Comparison of ENCODE assay signal across 23 cellular contexts in genomic region chr2:231900975-231901374, GRCh38. TPM values are rescaled to one million over a fixed set of nuclear protein-coding genes. Genes with fewer than 3 reads are reported as not detected.
DNase-seq lines count a peak whose midpoint lies in the region; ATAC-seq, FAIRE-seq and TF ChIP-seq lines count a peak whose summit lies in the region.
"Had no signal": no experiment of that assay in that cellular context is flagged by ENCODE, and none has a peak within 500 bp of the region (broad histone marks: within the 10 kb centered on the region; RNA-seq: fewer than 3 reads in every experiment).

No MANE protein-coding gene starts in this region.

- no peaks in the 10 kb centered on the region for H3K9me3 ChIP-seq in MM.1S (replicated peaks; ENCODE audit: insufficient read depth, low read length)
- H3K9me3 ChIP-seq in H1 (ENCODE audit: insufficient read depth in 2 of 2, low read depth in 1 of 2, low read length in 1 of 2): no peaks in the 10 kb centered on the region
- H3K9me3 ChIP-seq in neural progenitor cell (ENCODE audit: low read depth): no peaks in the 10 kb centered on the region
- H3K9me3 ChIP-seq: mucosa of descending colon, psoas muscle, suprapubic skin, vagina had no signal

- H2AFZ ChIP-seq in GM23338 (peak overlapping the region; percentile 97), MM.1S (ENCODE audit: low read length) (0 out of 2 replicates have a peak overlapping the region, but pooled peaks have one; percentile 8), H1 (ENCODE audit: low read length) (peak overlapping the region; percentile 96), neural progenitor cell (replicated peaks) (no peak overlapping the region)

- no peak overlapping the region for H3K27ac Mint-ChIP-seq in GM23338
- no peak overlapping the region for H3K27ac Mint-ChIP-seq in neural progenitor cell
- H3K27ac Mint-ChIP-seq: activated naive CD4-positive, alpha-beta T cell treated with anti-CD3 and anti-CD28 coated beads, Interleukin-2, amount 10 ng/mL, durations not matched to agents 7 days and 5 days; CD4-positive, alpha-beta T cell; immature natural killer cell had no signal

- no peak for TF ChIP-seq EP300 in H1 (IDR thresholded peaks at IDR 0.05; ENCODE audit: borderline replicate concordance in 1 of 2, low read depth in 2 of 2, low read length in 2 of 2)

- H3K36me3 ChIP-seq in GM23338 (ENCODE audit: insufficient read depth) (no peaks in the 10 kb centered on the region), MM.1S (replicated peaks; ENCODE audit: insufficient read depth, low read length) (no peaks in the 10 kb centered on the region), H1 (ENCODE audit: control insufficient read depth in 2 of 4, insufficient read depth in 4 of 4, low read length in 3 of 4) (no peaks in the 10 kb centered on the region), neural progenitor cell (no peaks in the 10 kb centered on the region)
- H3K36me3 ChIP-seq: cardiac muscle cell, suprapubic skin, vagina had no signal

- H3K23ac ChIP-seq in H1 (ENCODE audit: insufficient read length): no peak overlapping the region

- peak overlapping the region; percentile 75 for H3K4me2 ChIP-seq in GM23338
- no peak overlapping the region for H3K4me2 ChIP-seq in MM.1S (ENCODE audit: low read depth, low read length)
- peak overlapping the region; percentile 0 to 19; a peak in 2 of 4 replicates for H3K4me2 ChIP-seq in H1 (ENCODE audit: insufficient read depth in 1 of 2, low read depth in 2 of 2, low read length in 2 of 2)
- no peak overlapping the region for H3K4me2 ChIP-seq in neural progenitor cell

- no peaks in the 10 kb centered on the region for H3F3A ChIP-seq in GM23338 (replicated peaks; ENCODE audit: low read depth)
- H3F3A ChIP-seq in MM.1S (ENCODE audit: insufficient read depth, low read length): no peaks in the 10 kb centered on the region
- H3F3A ChIP-seq in neural progenitor cell (ENCODE audit: low read depth): no peaks in the 10 kb centered on the region

- peak; percentile 88 for ATAC-seq in GM23338
- no peak for ATAC-seq in GM21737 (IDR thresholded peaks at IDR 0.05; ENCODE audit: unreplicated experiment)
- ATAC-seq in HG02571 (IDR thresholded peaks at IDR 0.05; ENCODE audit: unreplicated experiment): no peak

- H3K9ac ChIP-seq in MM.1S (ENCODE audit: low read length): no peak overlapping the region
- no peak overlapping the region for H3K9ac ChIP-seq in H1 (replicated peaks in 1 of 4; ENCODE audit: extremely low read depth in 1 of 4, low read depth in 3 of 4, low read length in 3 of 4)
- H3K9ac ChIP-seq in neural progenitor cell: no peak overlapping the region

- TF ChIP-seq RAD21 in H1 (IDR thresholded peaks at IDR 0.05 in 1 of 2, conservative IDR thresholded peaks at IDR 0.05 in 1 of 2; ENCODE audit: low read depth in 2 of 2, low read length in 2 of 2): peak in 1 of 2 experiments; percentile 31; a peak in 3 of 4 replicates

- H4K20me1 ChIP-seq in GM23338 (replicated peaks; ENCODE audit: insufficient read depth) (no peaks in the 10 kb centered on the region), MM.1S (ENCODE audit: insufficient read depth, low read length) (no peaks in the 10 kb centered on the region), H1 (replicated peaks in 1 of 2; ENCODE audit: control insufficient read depth in 1 of 2, insufficient read depth in 2 of 2, low read length in 2 of 2) (peaks cover 0 to 2% of the 10 kb centered on the region in 2 experiments), neural progenitor cell (ENCODE audit: low read depth) (no peaks in the 10 kb centered on the region)

- H2BK20ac ChIP-seq in H1 (ENCODE audit: low read length): no peak overlapping the region

- no peak overlapping the region for H2BK5ac ChIP-seq in H1 (ENCODE audit: low read depth, low read length)

- no peak for TF ChIP-seq POLR2A in H1 (IDR thresholded peaks at IDR 0.05; ENCODE audit: control extremely low read depth in 1 of 2, low read depth in 2 of 2, low read length in 2 of 2)

- no peaks in the 10 kb centered on the region for H3K27me3 ChIP-seq in GM23338 (ENCODE audit: insufficient read depth)
- H3K27me3 ChIP-seq in MM.1S (replicated peaks; ENCODE audit: insufficient read depth, low read length): no peaks in the 10 kb centered on the region
- no peaks in the 10 kb centered on the region for H3K27me3 ChIP-seq in H1 (replicated peaks in 1 of 4; ENCODE audit: control insufficient read depth in 3 of 4, extremely low read depth in 1 of 4, insufficient read depth in 3 of 4, low read length in 3 of 4)
- H3K27me3 ChIP-seq in neural progenitor cell: no peaks in the 10 kb centered on the region
- H3K27me3 ChIP-seq: vagina had no signal

- H3K79me1 ChIP-seq in H1 (ENCODE audit: low read depth, low read length): no peaks in the 10 kb centered on the region

- H3K79me2 ChIP-seq in GM23338 (replicated peaks; ENCODE audit: insufficient read depth) (no peaks in the 10 kb centered on the region), MM.1S (ENCODE audit: low read length) (no peaks in the 10 kb centered on the region), H1 (ENCODE audit: control insufficient read depth in 1 of 2, insufficient read depth in 2 of 2, low read length in 2 of 2) (no peaks in the 10 kb centered on the region), neural progenitor cell (ENCODE audit: low read depth) (no peaks in the 10 kb centered on the region)

- 0 out of 2 replicates have a peak overlapping the region, but pooled peaks have one; percentile 6 for H2BK12ac ChIP-seq in H1 (ENCODE audit: low read depth, low read length)

- peaks cover 5% of the 10 kb centered on the region for H3K27me3 Mint-ChIP-seq in GM23338 (ENCODE audit: insufficient read depth, low read depth, poor library complexity)
- no peaks in the 10 kb centered on the region for H3K27me3 Mint-ChIP-seq in neural progenitor cell (ENCODE audit: insufficient read depth, low read depth)

- no peak overlapping the region for H3K4ac ChIP-seq in H1 (replicated peaks; ENCODE audit: insufficient read length, low read depth, low read length)

- 55% methylated on average over 5 of the region's 5 CpGs; no CpG with 5 or more reads in 1 of the 2 experiments for WGBS in H1 (ENCODE audit: extremely low coverage in 1 of 2, insufficient coverage in 1 of 2, insufficient read length in 1 of 2, insufficient replicate concordance in 2 of 2, low coverage in 1 of 2, low lambda C conversion rate in 2 of 2, missing lambda C conversion rate in 1 of 2), 2 experiments

- POLR2A ChIA-PET in H1 (lab: Charles Lee; ENCODE audit: partially characterized antibody): interaction anchor here (1.6 kb wide), 1 partner anchor 11 kb away, joined by 3 read pairs; no protein-coding TSS in a partner anchor

- no peaks in the 10 kb centered on the region for H3K36me3 Mint-ChIP-seq in GM23338 (ENCODE audit: low read depth)
- no peaks in the 10 kb centered on the region for H3K36me3 Mint-ChIP-seq in neural progenitor cell
- H3K36me3 Mint-ChIP-seq: activated naive CD4-positive, alpha-beta T cell treated with anti-CD3 and anti-CD28 coated beads, Interleukin-2, amount 10 ng/mL, durations not matched to agents 7 days and 5 days; immature natural killer cell had no signal

- no peak overlapping the region for H4K5ac ChIP-seq in H1 (ENCODE audit: insufficient read length, low read depth, low read length)

- H3K4me1 ChIP-seq in GM23338 (ENCODE audit: insufficient read depth) (no peaks in the 10 kb centered on the region), MM.1S (ENCODE audit: low read length) (0 out of 2 replicates have a peak, but pooled peaks cover 3% of the 10 kb centered on the region), H1 (replicated peaks in 1 of 4; ENCODE audit: control insufficient read depth in 3 of 4, insufficient read depth in 4 of 4, low read length in 3 of 4) (peaks cover 0 to 8% (median 2%) of the 10 kb centered on the region in 4 experiments; a peak in 5 of 7 replicates), neural progenitor cell (no peaks in the 10 kb centered on the region)
- H3K4me1 ChIP-seq: psoas muscle, vagina had no signal

- no peaks in the 10 kb centered on the region for H3K9me3 Mint-ChIP-seq in GM23338
- H3K9me3 Mint-ChIP-seq in neural progenitor cell: no peaks in the 10 kb centered on the region
- H3K9me3 Mint-ChIP-seq: activated naive CD4-positive, alpha-beta T cell treated with anti-CD3 and anti-CD28 coated beads, Interleukin-2, amount 10 ng/mL, durations not matched to agents 7 days and 5 days; activated T-cell treated with anti-CD3 and anti-CD28 coated beads, Interleukin-2, amount 50 U/mL, for 72 hours; CD4-positive, alpha-beta T cell; immature natural killer cell; neural crest cell had no signal

- TF ChIP-seq CTCF in GM23338 (conservative IDR thresholded peaks at IDR 0.05; ENCODE audit: low read depth in 2 of 2) (peak in 1 of 2 experiments; percentile 54; a peak in 3 of 4 replicates), MM.1S (IDR thresholded peaks at IDR 0.05; ENCODE audit: low read length) (no peak), H1 (IDR thresholded peaks at IDR 0.05; ENCODE audit: control extremely low read depth in 1 of 3, insufficient read depth in 1 of 3, low read depth in 1 of 3, low read length in 3 of 3) (peak; percentile 49 to 72 (median 58)), neural progenitor cell (IDR thresholded peaks at IDR 0.05) (no peak)

- H3K27ac ChIP-seq in GM23338 (ENCODE audit: low read depth) (no peak overlapping the region), MM.1S (ENCODE audit: low read length) (no peak overlapping the region), H1 (ENCODE audit: low read depth, low read length) (no peak overlapping the region), neural progenitor cell (no peak overlapping the region)
- H3K27ac ChIP-seq: cardiac muscle cell, psoas muscle, suprapubic skin, vagina had no signal

- H3K14ac ChIP-seq in H1 (ENCODE audit: insufficient read length): no peak overlapping the region

- no peak overlapping the region for H3K18ac ChIP-seq in H1 (ENCODE audit: extremely low read depth, low read length)

- no peak for FAIRE-seq in H1 (lab: Jason Lieb, UNC)
- FAIRE-seq: GM19239 had no signal

- no peak overlapping the region for H4K91ac ChIP-seq in H1 (replicated peaks; ENCODE audit: insufficient read length, low read length)

- CTCF ChIA-PET in H1 (lab: Charles Lee; ENCODE audit: partially characterized antibody): interaction anchor here (0.7 to 12.2 kb wide), 73 partner anchors 10 to 623 kb away, joined by 3 to 220 read pairs (median 4); partner anchors contain the start of gene NPPC

- DNase-seq in GM23338 (ENCODE audit: low spot score): peak; percentile 69
- no peak for DNase-seq in MM.1S
- peak in 1 of 2 experiments; percentile 77 for DNase-seq in H1 (ENCODE audit: low read depth in 1 of 2, low spot score in 2 of 2)
- peak; percentile 47 for DNase-seq in neural progenitor cell (ENCODE audit: low spot score)
- no peak for DNase-seq in activated T-cell treated with anti-CD3 and anti-CD28 coated beads for 4 hours
- DNase-seq: GOT3, NCI-H1694 treated with DMSO at 0.1 percent for 48 hours, NCI-H2171 treated with DMSO at 0.1 percent for 48 hours had no signal

- no peaks in the 10 kb centered on the region for H3K23me2 ChIP-seq in H1 (ENCODE audit: low read depth, low read length)

- H2AK5ac ChIP-seq in H1 (ENCODE audit: low read depth, low read length): no peak overlapping the region

- H3K4me3 ChIP-seq in GM23338 (peak overlapping the region; percentile 43; the same call in 1 of the 2 replicates), MM.1S (ENCODE audit: low read length) (no peak overlapping the region), H1 (ENCODE audit: extremely low read depth in 1 of 4, insufficient read depth in 2 of 4, low read depth in 3 of 4, low read length in 4 of 4) (peak overlapping the region in 1 of 4 experiments; percentile 29; a peak in 1 of 8 replicates), neural progenitor cell (no peak overlapping the region)
- H3K4me3 ChIP-seq: cardiac muscle cell, mucosa of descending colon, psoas muscle, suprapubic skin, vagina had no signal

- H3K56ac ChIP-seq in H1 (replicated peaks; ENCODE audit: insufficient read length, low read depth, low read length): no peak overlapping the region

- no peak overlapping the region for H2BK120ac ChIP-seq in H1 (replicated peaks; ENCODE audit: low read depth, low read length)

- H4K8ac ChIP-seq in H1 (ENCODE audit: extremely low read depth, insufficient read depth, low read length): no peak overlapping the region

- H3K9me2 ChIP-seq in GM23338 (ENCODE audit: insufficient read depth) (no peaks in the 10 kb centered on the region), MM.1S (replicated peaks; ENCODE audit: insufficient read depth, low read length) (no peaks in the 10 kb centered on the region)

- H2BK15ac ChIP-seq in H1 (ENCODE audit: low read length): peak overlapping the region; percentile 14; the same call in 1 of the 2 replicates

- no peak overlapping the region; the same call in 2 of the 3 replicates for H3K4me3 Mint-ChIP-seq in GM23338
- H3K4me3 Mint-ChIP-seq in neural progenitor cell: no peak overlapping the region
- H3K4me3 Mint-ChIP-seq: activated naive CD4-positive, alpha-beta T cell treated with anti-CD3 and anti-CD28 coated beads, Interleukin-2, amount 10 ng/mL, durations not matched to agents 7 days and 5 days; activated T-cell treated with anti-CD3 and anti-CD28 coated beads, Interleukin-2, amount 50 U/mL, for 72 hours; CD4-positive, alpha-beta T cell; immature natural killer cell; neural crest cell had no signal

- peaks cover 4% of the 10 kb centered on the region; the same call in 2 of the 3 replicates for H3K4me1 Mint-ChIP-seq in GM23338
- H3K4me1 Mint-ChIP-seq in neural progenitor cell: no peaks in the 10 kb centered on the region
- H3K4me1 Mint-ChIP-seq: activated naive CD4-positive, alpha-beta T cell treated with anti-CD3 and anti-CD28 coated beads, Interleukin-2, amount 10 ng/mL, durations not matched to agents 7 days and 5 days; immature natural killer cell had no signal

RNA-seq across cellular contexts. Expression of gene NPPC, which starts 25.2 kb away (rescaled TPM):
- total RNA-seq in GM23338 (2014; rRNA removed; shearing (Covaris generic)): 0.43 and 2.2 TPM in 2 replicates
- 6.3 and 10.2 TPM in 2 replicates for polyA plus RNA-seq in GM23338 (2016; fragmentation: Nextera tagmentation; extraction: Ambion mirVana)
- total RNA-seq in H1 (2021; fragmentation: NEBNext Ultra II Directional; extraction: Animal tissue kit (Norgen Biotek cat#: 25700)): 2.1 and 4.7 TPM in 2 replicates
- 1.3 TPM in 2 replicates for polyA plus RNA-seq in H1 (2011; rRNA removed)
- polyA plus RNA-seq in H1 (2011; cell fraction: cytosol; rRNA removed): 2.0 TPM
- polyA plus RNA-seq in H1 (2011; cell fraction: nucleus; rRNA removed): 1.5 TPM
- 0.80 to 1.2 TPM (median 0.91 TPM) in 4 replicates for polyA plus RNA-seq in H1 (2012, experiment 1 of 2)
- polyA plus RNA-seq in H1 (2012, experiment 2 of 2): 2.6 TPM
- 1.6 TPM for polyA plus RNA-seq in H1 (2013, experiment 1 of 2)
- polyA plus RNA-seq in H1 (2013, experiment 2 of 2): 1.9 TPM
- 0.17 and 0.47 TPM in 2 replicates for polyA minus RNA-seq in H1 (2011; rRNA and poly(A)+ RNA removed)
- 4.1 TPM for polyA minus RNA-seq in H1 (2011; cell fraction: cytosol; rRNA and poly(A)+ RNA removed)
- 6.3 TPM for polyA minus RNA-seq in H1 (2011; cell fraction: nucleus; rRNA and poly(A)+ RNA removed)
- total RNA-seq in neural progenitor cell (ENCODE audit: low replicate concordance): not detected in 2 replicates
- total RNA-seq: cardiac muscle cell, endothelial cell of umbilical vein, suprapubic skin had no signal
- polyA plus RNA-seq: endothelial cell of umbilical vein, liver had no signal

Comparison
In these comparisons a context has a peak if more than half of its experiments do, and no peak if none do; other contexts are left out.
1. DNase-seq: peak in GM23338 (single experiment) and neural progenitor cell (single experiment); none in MM.1S (single experiment) and activated T-cell treated with anti-CD3 and anti-CD28 coated beads for 4 hours (single experiment).
2. H3K4me2 ChIP-seq: peak in GM23338 (single experiment) and H1 (2 of 2); none in MM.1S (single experiment) and neural progenitor cell (single experiment).
3. CTCF ChIP-seq: peak in H1 (3 of 3); none in MM.1S (single experiment) and neural progenitor cell (single experiment).